In the genomic region with DNA sequence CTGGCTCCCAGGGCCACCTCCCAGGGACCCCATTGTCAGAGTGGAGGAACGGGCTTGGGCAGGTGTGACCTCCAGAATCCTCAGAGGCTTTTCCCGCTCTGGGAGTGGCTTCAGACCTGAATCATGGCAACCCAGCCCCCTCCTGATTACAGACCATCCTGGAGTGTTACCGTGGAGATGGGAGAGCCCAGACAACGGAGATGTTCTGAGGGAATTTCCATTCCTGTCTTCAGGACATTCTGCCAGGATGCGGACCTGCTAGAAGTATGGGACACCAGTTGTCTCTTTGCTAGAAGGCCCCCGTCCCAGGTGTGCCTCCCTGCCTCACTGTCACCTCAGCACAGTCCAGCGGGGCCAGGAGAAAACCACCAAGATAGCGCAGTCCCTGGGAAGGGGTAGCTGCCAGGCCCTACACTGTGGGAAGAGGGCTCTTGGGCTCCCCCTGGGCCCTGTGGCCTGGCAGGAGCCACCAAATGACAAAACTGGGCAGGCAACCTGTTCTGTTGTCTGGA, we compare ENCODE assay signal across 17 cellular contexts.
DNase-seq lines count a peak whose midpoint lies in the region; ATAC-seq and TF ChIP-seq lines count a peak whose summit lies in the region.
"Had no signal": no experiment of that assay in that cellular context is flagged by ENCODE, and none has a peak within 500 bp of the region (broad histone marks: within the 10 kb centered on the region; RNA-seq: fewer than 3 reads in every experiment).

No MANE protein-coding gene starts in this region.

- H3K4me1 Mint-ChIP-seq in CD4-positive, alpha-beta memory T cell: no peaks in the 10 kb centered on the region

- POLR2A ChIA-PET in CD4-positive, alpha-beta memory T cell (lab: Charles Lee; ENCODE audit: partially characterized antibody): no interaction called here

- TF ChIP-seq CTCF in foreskin keratinocyte (conservative IDR thresholded peaks at IDR 0.05): peak; percentile 32
- TF ChIP-seq CTCF in upper lobe of right lung (IDR thresholded peaks at IDR 0.05): no peak

- H3K36me3 ChIP-seq in upper lobe of right lung: no peaks in the 10 kb centered on the region
- H3K36me3 ChIP-seq in SJCRH30: no peaks in the 10 kb centered on the region
- no peaks in the 10 kb centered on the region for H3K36me3 ChIP-seq in CD4-positive, alpha-beta memory T cell (ENCODE audit: insufficient read depth, low read length)
- H3K36me3 ChIP-seq: BLaER1 treated with 17β-estradiol and CSF1 and Interleukin-3, amounts not matched to agents 10 nM and 100 nM; prostate gland; suprapubic skin had no signal

- no peak overlapping the region for H3K27ac Mint-ChIP-seq in CD4-positive, alpha-beta memory T cell

- peaks cover 0 to 5% of the 10 kb centered on the region in 2 donors for H3K27me3 Mint-ChIP-seq in CD4-positive, alpha-beta memory T cell

- DNase-seq in activated effector memory CD4-positive, alpha-beta T cell treated with anti-CD3 and anti-CD28 coated beads, Interleukin-2, amount 50 U/mL, for 16 hours: peak; percentile 41
- no peak for DNase-seq in activated effector memory CD4-positive, alpha-beta T cell treated with Interleukin-2 at 50 U/mL for 16 hours
- DNase-seq in NCI-H69 (lab: John Stamatoyannopoulos, UW) (peak; percentile 42), foreskin keratinocyte (no peak), upper lobe of right lung (peak; percentile 52), AG08395 (ENCODE audit: low spot score) (no peak), SJCRH30 (no peak)
- no peak for DNase-seq in CD4-positive, alpha-beta memory T cell
- DNase-seq: activated CD4-positive, alpha-beta T cell treated with anti-CD3 and anti-CD28 coated beads for 4 hours; activated T-cell treated with anti-CD3 and anti-CD28 coated beads, Interleukin-2, amount 50 U/mL, for 4 hours; cortex of kidney; left cardiac atrium; NCI-H446 had no signal

- no peak overlapping the region for H3K4me3 Mint-ChIP-seq in CD4-positive, alpha-beta memory T cell
- H3K4me3 Mint-ChIP-seq: activated T-cell treated with anti-CD3 and anti-CD28 coated beads, Interleukin-2, amount 50 U/mL, for 4 hours had no signal

- CTCF ChIA-PET in CD4-positive, alpha-beta memory T cell (lab: Charles Lee; ENCODE audit: partially characterized antibody): no interaction called here

- no peak for ATAC-seq in foreskin keratinocyte
- ATAC-seq in upper lobe of right lung: no peak
- ATAC-seq: activated T-cell treated with anti-CD3 and anti-CD28 coated beads, Interleukin-2, amount 50 U/mL, for 4 hours; esophagus mucosa; left cardiac atrium had no signal

- H3K4me1 ChIP-seq in foreskin keratinocyte: peaks cover 3% of the 10 kb centered on the region
- H3K4me1 ChIP-seq in upper lobe of right lung: peaks cover 2% of the 10 kb centered on the region
- H3K4me1 ChIP-seq in SJCRH30: peaks cover 24% of the 10 kb centered on the region
- peaks cover 2% of the 10 kb centered on the region for H3K4me1 ChIP-seq in CD4-positive, alpha-beta memory T cell (ENCODE audit: insufficient read depth, low read length)
- H3K4me1 ChIP-seq: prostate gland had no signal

- H3K36me3 Mint-ChIP-seq in CD4-positive, alpha-beta memory T cell: no peaks in the 10 kb centered on the region

- no peak overlapping the region for H3K4me3 ChIP-seq in upper lobe of right lung
- H3K4me3 ChIP-seq in SJCRH30: no peak overlapping the region
- H3K4me3 ChIP-seq in CD4-positive, alpha-beta memory T cell (ENCODE audit: low read length in 2 of 2): no peak overlapping the region
- H3K4me3 ChIP-seq: BLaER1 treated with 17β-estradiol and CSF1 and Interleukin-3, amounts not matched to agents 10 nM and 100 nM; prostate gland; suprapubic skin had no signal

- H3K27ac ChIP-seq in foreskin keratinocyte (no peak overlapping the region), upper lobe of right lung (no peak overlapping the region), SJCRH30 (no peak overlapping the region)
- no peak overlapping the region for H3K27ac ChIP-seq in CD4-positive, alpha-beta memory T cell (ENCODE audit: low read depth, low read length)
- H3K27ac ChIP-seq: BLaER1 treated with 17β-estradiol and CSF1 and Interleukin-3, amounts not matched to agents 10 nM and 100 nM; prostate gland; suprapubic skin had no signal

- H3K27me3 ChIP-seq in foreskin keratinocyte (no peaks in the 10 kb centered on the region), upper lobe of right lung (no peaks in the 10 kb centered on the region), SJCRH30 (no peaks in the 10 kb centered on the region)
- no peaks in the 10 kb centered on the region for H3K27me3 ChIP-seq in CD4-positive, alpha-beta memory T cell (ENCODE audit: insufficient read depth, low read length)
- H3K27me3 ChIP-seq: BLaER1 treated with 17β-estradiol and CSF1 and Interleukin-3, amounts not matched to agents 10 nM and 100 nM had no signal

- no peaks in the 10 kb centered on the region for H3K9me3 ChIP-seq in upper lobe of right lung
- no peaks in the 10 kb centered on the region for H3K9me3 ChIP-seq in SJCRH30 (replicated peaks)
- no peaks in the 10 kb centered on the region for H3K9me3 ChIP-seq in CD4-positive, alpha-beta memory T cell (ENCODE audit: control insufficient read depth in 1 of 2, low read length in 2 of 2)
- H3K9me3 ChIP-seq: BLaER1 treated with 17β-estradiol and CSF1 and Interleukin-3, amounts not matched to agents 10 nM and 100 nM; prostate gland; suprapubic skin had no signal

- no peaks in the 10 kb centered on the region for H3K9me3 Mint-ChIP-seq in CD4-positive, alpha-beta memory T cell
- H3K9me3 Mint-ChIP-seq: activated T-cell treated with anti-CD3 and anti-CD28 coated beads, Interleukin-2, amount 50 U/mL, for 4 hours had no signal

- intact Hi-C loops in upper lobe of right lung (cut with DNase I): no loop called here
- intact Hi-C loops in CD4-positive, alpha-beta memory T cell (cut with micrococcal nuclease): no loop called here

Comparison
In these comparisons a context has a peak if more than half of its experiments do, and no peak if none do; other contexts are left out.
1. DNase-seq: peak in activated effector memory CD4-positive, alpha-beta T cell treated with anti-CD3 and anti-CD28 coated beads, Interleukin-2, amount 50 U/mL, for 16 hours (single experiment), NCI-H69 (single experiment) and upper lobe of right lung (single experiment); none in activated effector memory CD4-positive, alpha-beta T cell treated with Interleukin-2 at 50 U/mL for 16 hours (single experiment), foreskin keratinocyte (0 of 2), AG08395 (single experiment), SJCRH30 (0 of 2) and CD4-positive, alpha-beta memory T cell (0 of 5).